In genomic region chr3:197343656-197344408, GRCh38 we compare ENCODE assay signal across 15 cellular contexts.
"Had no signal": no experiment of that assay in that cellular context is flagged by ENCODE, and none has a peak within 500 bp of the region (broad histone marks: within the 10 kb centered on the region; RNA-seq: fewer than 3 reads in every experiment).

No MANE protein-coding gene starts in this region.

- H3K4me3 ChIP-seq: skin epidermis, thyroid gland, uterus had no signal

- H3K9me3 ChIP-seq: thyroid gland, uterus had no signal

- H3K36me3 Mint-ChIP-seq: memory B cell, WTC11 had no signal

- H3K36me3 ChIP-seq: thyroid gland, uterus had no signal

- H3K4me1 Mint-ChIP-seq: activated T-helper 17 cell treated with anti-CD3 and anti-CD28 coated beads, Interleukin-2, amount 50 U/mL, for 72 hours; memory B cell had no signal

- H3K27me3 Mint-ChIP-seq: activated T-helper 17 cell treated with anti-CD3 and anti-CD28 coated beads, Interleukin-2, amount 50 U/mL, for 72 hours had no signal

- H3K4me3 Mint-ChIP-seq: activated T-helper 17 cell treated with anti-CD3 and anti-CD28 coated beads, Interleukin-2, amount 50 U/mL, for 72 hours; effector memory CD8-positive, alpha-beta T cell; memory B cell; nephron progenitor cell; WTC11 had no signal

- H3K27ac Mint-ChIP-seq: activated T-helper 17 cell treated with anti-CD3 and anti-CD28 coated beads, Interleukin-2, amount 50 U/mL, for 72 hours; effector memory CD8-positive, alpha-beta T cell; memory B cell; nephron progenitor cell; WTC11 had no signal

- H3K27ac ChIP-seq: skin epidermis, thyroid gland, uterus had no signal

- DNase-seq: activated CD4-positive, alpha-beta T cell treated with anti-CD3 and anti-CD28 coated beads for 48 hours; activated CD8-positive, alpha-beta memory T cell treated with anti-CD3 and anti-CD28 coated beads for 24 hours; activated naive CD4-positive, alpha-beta T cell treated with anti-CD3 and anti-CD28 coated beads, Interleukin-2, amount 50 U/mL, for 16 hours; activated T-cell treated with anti-CD3 and anti-CD28 coated beads for 4 hours; central memory CD4-positive, alpha-beta T cell; effector memory CD8-positive, alpha-beta T cell; erythroblast; glutamatergic neuron; nephron progenitor cell; thyroid gland; uterus had no signal

- H3K27me3 ChIP-seq: thyroid gland, uterus had no signal

- H3K9me3 Mint-ChIP-seq: activated T-helper 17 cell treated with anti-CD3 and anti-CD28 coated beads, Interleukin-2, amount 50 U/mL, for 72 hours; effector memory CD8-positive, alpha-beta T cell; memory B cell; nephron progenitor cell; WTC11 had no signal

- H3K4me1 ChIP-seq: uterus had no signal
